Comparison of ENCODE assay signal across 8 cellular contexts in the genomic region with DNA sequence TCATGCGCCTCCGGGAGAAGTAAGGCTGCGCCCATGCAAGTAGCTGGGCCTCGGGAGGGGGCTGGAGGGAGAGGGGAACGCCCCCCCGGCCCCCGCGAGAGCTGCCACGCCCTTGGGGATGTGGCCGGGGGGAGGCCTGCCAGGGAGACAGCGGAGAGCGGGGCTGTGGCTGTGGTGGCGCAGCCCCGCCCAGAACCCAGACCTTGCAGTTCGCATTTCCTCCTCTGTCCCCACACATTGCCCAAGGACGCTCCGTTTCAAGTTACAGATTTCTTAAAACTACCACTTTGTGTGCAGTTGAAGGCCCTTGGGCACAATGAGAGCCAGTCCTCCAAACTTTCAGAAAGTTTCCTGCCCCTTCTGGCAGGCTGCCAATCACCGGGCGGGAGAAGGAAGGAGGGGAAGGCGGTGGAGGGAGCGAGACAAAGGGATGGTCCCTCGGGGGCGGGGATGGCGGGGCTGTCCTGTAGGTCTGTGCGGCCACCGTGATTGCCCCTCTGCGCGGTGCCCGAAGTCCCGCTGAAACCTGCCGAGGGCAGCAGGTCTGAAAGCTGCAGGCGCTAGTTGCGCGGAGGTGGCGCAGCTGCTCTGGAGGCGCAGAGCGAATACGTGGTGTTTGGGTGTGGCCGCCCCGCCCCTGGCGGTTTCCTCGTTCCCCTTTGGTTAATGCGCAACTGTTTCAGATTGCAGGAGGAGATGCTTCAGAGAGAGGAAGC. TPM values are rescaled to one million over a fixed set of nuclear protein-coding genes. Genes with fewer than 3 reads are reported as not detected.
DNase-seq lines count a peak whose midpoint lies in the region; ATAC-seq, FAIRE-seq and TF ChIP-seq lines count a peak whose summit lies in the region.

No MANE protein-coding gene starts in this region.

- peak overlapping the region; percentile 87 for H3K4me3 ChIP-seq in IMR-90 (ENCODE audit: insufficient read depth, low read depth, low read length)

- H2BK15ac ChIP-seq in IMR-90 (ENCODE audit: low read depth, low read length): no peak overlapping the region

- FAIRE-seq in frontal cortex (lab: Jason Lieb, UNC): no peak

- no peak for TF ChIP-seq CTCF in IMR-90 (conservative IDR thresholded peaks at IDR 0.05; ENCODE audit: low read depth, low read length)

- peak overlapping the region; percentile 96 to 98 for H3K27ac Mint-ChIP-seq in activated naive CD4-positive, alpha-beta T cell treated with anti-CD3 and anti-CD28 coated beads, Interleukin-2, amount 50 U/mL, for 72 hours

- peak overlapping the region; percentile 95 for H3K4ac ChIP-seq in IMR-90 (ENCODE audit: low read depth, low read length)

- peaks cover 47% of the 10 kb centered on the region for H3K36me3 ChIP-seq in IMR-90 (ENCODE audit: control insufficient read depth, insufficient read depth, low read length)

- H2AFZ ChIP-seq in IMR-90 (replicated peaks; ENCODE audit: low read length, poor library complexity): peak overlapping the region; percentile 60

- peak overlapping the region; percentile 85 for H2AK5ac ChIP-seq in IMR-90 (ENCODE audit: low read depth, low read length)

- H3K27me3 ChIP-seq in IMR-90 (ENCODE audit: control insufficient read depth, insufficient read depth, low read length): no peaks in the 10 kb centered on the region

- peak overlapping the region; percentile 89 for H2BK5ac ChIP-seq in IMR-90 (ENCODE audit: low read depth, low read length, poor library complexity, severe bottlenecking)

- H3K4me1 ChIP-seq in IMR-90 (ENCODE audit: control insufficient read depth, insufficient read depth, low read length): peaks cover 18% of the 10 kb centered on the region

- DNase-seq in EH (ENCODE audit: low read depth): peak; percentile 80
- DNase-seq in IMR-90: peak; percentile 55
- DNase-seq in SK-MEL-5 (ENCODE audit: low read depth, low spot score): peak; percentile 83
- DNase-seq in activated naive CD4-positive, alpha-beta T cell treated with anti-CD3 and anti-CD28 coated beads, Interleukin-2, amount 50 U/mL, for 72 hours (ENCODE audit: low spot score in 2 of 2): peak; percentile 84 to 89
- peak; percentile 87 for DNase-seq in left cardiac atrium
- peak; percentile 88 for DNase-seq in retina
- no peak for DNase-seq in frontal cortex (ENCODE audit: low spot score in 2 of 2)

- peak overlapping the region; percentile 82 for H4K91ac ChIP-seq in IMR-90 (ENCODE audit: insufficient read depth, low read depth, low read length)

- peak overlapping the region; percentile 35 for H2BK120ac ChIP-seq in IMR-90 (ENCODE audit: low read depth, low read length)

- TF ChIP-seq RAD21 in IMR-90 (IDR thresholded peaks at IDR 0.05; ENCODE audit: low read length): peak; percentile 1; the same call in 1 of the 2 replicates

- peaks cover 23 to 27% of the 10 kb centered on the region in 2 donors for H3K36me3 Mint-ChIP-seq in activated naive CD4-positive, alpha-beta T cell treated with anti-CD3 and anti-CD28 coated beads, Interleukin-2, amount 50 U/mL, for 72 hours

- peak overlapping the region; percentile 97 for H3K9ac ChIP-seq in IMR-90 (ENCODE audit: low read depth, low read length)

- WGBS in IMR-90 (ENCODE audit: extremely low coverage in 2 of 2, insufficient read length in 1 of 2), 2 experiments: no CpG with 5 or more reads among the region's 43 CpGs

- peak overlapping the region; percentile 38; the same call in 1 of the 2 replicates for H3K4me2 ChIP-seq in IMR-90 (ENCODE audit: low read depth, low read length)

- H3K27ac ChIP-seq in IMR-90 (ENCODE audit: insufficient read depth, low read length): peak overlapping the region; percentile 91

- H4K5ac ChIP-seq in IMR-90 (ENCODE audit: low read depth, low read length): peak overlapping the region; percentile 9; the same call in 1 of the 2 replicates

- H3K79me1 ChIP-seq in IMR-90 (ENCODE audit: low read depth in 1 of 2, low read length in 2 of 2): peaks cover 29 to 51% of the 10 kb centered on the region in 2 experiments

- POLR2A ChIA-PET in IMR-90 (lab: Charles Lee; ENCODE audit: unreplicated experiment): interaction anchor here (0.5 to 3.5 kb wide), 19 partner anchors 8 to 1996 kb away, joined by 3 to 25 read pairs (median 4); no protein-coding TSS in a partner anchor

- H4K8ac ChIP-seq in IMR-90 (ENCODE audit: low read depth in 2 of 2, low read length in 2 of 2): peak overlapping the region; percentile 55 to 81; a peak in 3 of 4 replicates

- H3K56ac ChIP-seq in IMR-90 (ENCODE audit: extremely low read depth, insufficient read depth, low read length): peak overlapping the region; percentile 95

- no peak overlapping the region for H2BK20ac ChIP-seq in IMR-90 (ENCODE audit: low read depth, low read length)

- peak overlapping the region; percentile 97 for H3K14ac ChIP-seq in IMR-90 (replicated peaks; ENCODE audit: low read depth, low read length)

- H3K23ac ChIP-seq in IMR-90 (ENCODE audit: low read depth, low read length): peak overlapping the region; percentile 87

- CTCF ChIA-PET in IMR-90 (lab: Yijun Ruan, JAX): interaction anchor here (1.3 to 1.4 kb wide), 2 partner anchors 18 to 24 kb away, joined by 4 to 8 read pairs; no protein-coding TSS in a partner anchor

- no peaks in the 10 kb centered on the region for H3K9me3 ChIP-seq in IMR-90 (ENCODE audit: control insufficient read depth, insufficient read depth, low read length)

- TF ChIP-seq POLR2A in IMR-90 (IDR thresholded peaks at IDR 0.05; ENCODE audit: low read depth, low read length): peak; percentile 43

- intact Hi-C loops in IMR-90 (cut with micrococcal nuclease): loop anchor here (1.0 to 5.0 kb wide), 7 partner anchors 15 to 387 kb away; partner anchors contain the start of gene TRDMT1
- intact Hi-C loops in left cardiac atrium (cut with DNase I): loop anchor here in 1 of 2 donors (10.0 kb wide), 1 partner anchor 225 kb away; no protein-coding TSS in a partner anchor

- H3K18ac ChIP-seq in IMR-90 (ENCODE audit: low read depth, low read length): peak overlapping the region; percentile 43

- no TSS peak for BruUV-seq in IMR-90 (replicated peaks; lab: Mats Ljungman, UMichigan)

- peaks cover 11% of the 10 kb centered on the region for H3K9me1 ChIP-seq in IMR-90 (ENCODE audit: insufficient read depth, low read length)

- no peaks in the 10 kb centered on the region for H3K9me3 Mint-ChIP-seq in activated naive CD4-positive, alpha-beta T cell treated with anti-CD3 and anti-CD28 coated beads, Interleukin-2, amount 50 U/mL, for 72 hours

- in situ Hi-C loops in IMR-90 (cut with MboI; ENCODE audit: low sequenced_read_pairs) (loop anchor here (5.0 kb wide), 1 partner anchor 203 kb away; no protein-coding TSS in a partner anchor), SK-MEL-5 (cut with HindIII; ENCODE audit: low pct_unique_long_range_greater_than_20kb, low sequenced_read_pairs) (loop anchor here (25.0 kb wide), 1 partner anchor 368 kb away; no protein-coding TSS in a partner anchor)

- peaks cover 60% of the 10 kb centered on the region for H4K20me1 ChIP-seq in IMR-90 (ENCODE audit: insufficient read depth, low read length)

- H2AK9ac ChIP-seq in IMR-90 (replicated peaks; ENCODE audit: low read depth, low read length, poor library complexity): peak overlapping the region; percentile 96

- dilution Hi-C loops in IMR-90 (cut with HindIII; ENCODE audit: low sequenced_read_pairs, unreplicated experiment): no loop called here

- ATAC-seq in GM21529 (IDR thresholded peaks at IDR 0.05; ENCODE audit: unreplicated experiment): peak; percentile 55
- ATAC-seq in IMR-90 (ENCODE audit: low read depth): peak; percentile 17
- ATAC-seq in activated naive CD4-positive, alpha-beta T cell treated with anti-CD3 and anti-CD28 coated beads, Interleukin-2, amount 50 U/mL, for 72 hours: peak; percentile 54 to 55
- ATAC-seq in left cardiac atrium: peak; percentile 61 to 63

TF ChIP-seq in IMR-90, 13 proteins besides CTCF, POLR2A, EP300 and RAD21:
- peak; percentile 96 for TF ChIP-seq CHD1 (IDR thresholded peaks at IDR 0.05; ENCODE audit: low read depth, low read length)
- TF ChIP-seq BHLHE40 (IDR thresholded peaks at IDR 0.05; ENCODE audit: low read depth, low read length): no peak
- TF ChIP-seq, protein P1, sequence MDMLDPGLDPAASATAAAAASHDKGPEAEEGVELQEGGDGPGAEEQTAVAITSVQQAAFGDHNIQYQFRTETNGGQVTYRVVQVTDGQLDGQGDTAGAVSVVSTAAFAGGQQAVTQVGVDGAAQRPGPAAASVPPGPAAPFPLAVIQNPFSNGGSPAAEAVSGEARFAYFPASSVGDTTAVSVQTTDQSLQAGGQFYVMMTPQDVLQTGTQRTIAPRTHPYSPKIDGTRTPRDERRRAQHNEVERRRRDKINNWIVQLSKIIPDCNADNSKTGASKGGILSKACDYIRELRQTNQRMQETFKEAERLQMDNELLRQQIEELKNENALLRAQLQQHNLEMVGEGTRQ (IDR thresholded peaks at IDR 0.05; ENCODE audit: low read depth, low read length): 0 out of 2 replicates have a peak, but pooled peaks have one; percentile 2
- TF ChIP-seq FOS (IDR thresholded peaks at IDR 0.05; ENCODE audit: low read depth, low read length): no peak
- no peak; the same call in 1 of the 2 replicates for TF ChIP-seq MAZ (IDR thresholded peaks at IDR 0.05; ENCODE audit: borderline replicate concordance, low read depth, low read length)
- TF ChIP-seq RCOR1 (IDR thresholded peaks at IDR 0.05; ENCODE audit: insufficient replicate concordance, low read length): no peak
TF ChIP-seq in IMR-90: peak in this region for 2.

RNA-seq across cellular contexts. Expression of gene VIM, which starts 2.1 kb away (rescaled TPM):
- total RNA-seq in IMR-90 (2012; rRNA removed): 6,409 and 6,735 TPM in 2 replicates
- 4,502 and 5,313 TPM in 2 replicates for polyA plus RNA-seq in IMR-90 (2012; rRNA removed)
- 3,296 and 6,454 TPM in 2 replicates for polyA plus RNA-seq in IMR-90 (2012; cell fraction: cytosol; rRNA removed)
- 3,181 and 7,305 TPM in 2 replicates for polyA plus RNA-seq in IMR-90 (2012; cell fraction: nucleus; rRNA removed; ENCODE audit: low replicate concordance)
- 2,222 and 2,306 TPM in 2 replicates for total RNA-seq in SK-MEL-5 (2014; rRNA removed; shearing (Covaris generic))
- 2,226 and 2,601 TPM in 2 replicates for polyA plus RNA-seq in SK-MEL-5 (2015; cell fraction: cytosol; rRNA removed)
- polyA plus RNA-seq in SK-MEL-5 (2015; cell fraction: nucleus; rRNA removed): 999 and 1,074 TPM in 2 replicates
- total RNA-seq in activated naive CD4-positive, alpha-beta T cell treated with anti-CD3 and anti-CD28 coated beads, Interleukin-2, amount 50 U/mL, for 72 hours: 100 to 1,000 TPM; 238 to 296 TPM
- 1,000 to 10,000 TPM in 1 of 2 donors, 100 to 1,000 TPM in 1; 934 to 1,097 TPM for total RNA-seq in left cardiac atrium
- 191 TPM for total RNA-seq in frontal cortex

RNA-seq across cellular contexts. Expression of gene TRDMT1, which starts 28.7 kb away (rescaled TPM):
- total RNA-seq in IMR-90 (2012; rRNA removed): 4.7 and 6.7 TPM in 2 replicates
- 2.1 and 2.2 TPM in 2 replicates for polyA plus RNA-seq in IMR-90 (2012; rRNA removed)
- polyA plus RNA-seq in IMR-90 (2012; cell fraction: cytosol; rRNA removed): 0.90 and 4.7 TPM in 2 replicates
- 0.49 and 4.0 TPM in 2 replicates for polyA plus RNA-seq in IMR-90 (2012; cell fraction: nucleus; rRNA removed; ENCODE audit: low replicate concordance)
- 8.0 and 9.7 TPM in 2 replicates for total RNA-seq in SK-MEL-5 (2014; rRNA removed; shearing (Covaris generic))
- 5.0 and 5.9 TPM in 2 replicates for polyA plus RNA-seq in SK-MEL-5 (2015; cell fraction: cytosol; rRNA removed)
- polyA plus RNA-seq in SK-MEL-5 (2015; cell fraction: nucleus; rRNA removed): 9.1 and 17.5 TPM in 2 replicates
- 1 to 10 TPM; 7.1 to 9.4 TPM for total RNA-seq in activated naive CD4-positive, alpha-beta T cell treated with anti-CD3 and anti-CD28 coated beads, Interleukin-2, amount 50 U/mL, for 72 hours
- total RNA-seq in left cardiac atrium: 1 to 10 TPM; 4.8 to 5.0 TPM
- total RNA-seq in frontal cortex: 28.1 TPM

Comparison
In these comparisons a context has a peak if more than half of its experiments do, and no peak if none do; other contexts are left out.
1. DNase-seq: peak in EH (single experiment), IMR-90 (single experiment), SK-MEL-5 (single experiment), activated naive CD4-positive, alpha-beta T cell treated with anti-CD3 and anti-CD28 coated beads, Interleukin-2, amount 50 U/mL, for 72 hours (2 of 2), left cardiac atrium (single experiment) and retina (single experiment); none in frontal cortex (0 of 2).
2. Peak in every context shown above with its lines, with median percentiles within 50 percentile points of each other: ATAC-seq.